In the genomic region with DNA sequence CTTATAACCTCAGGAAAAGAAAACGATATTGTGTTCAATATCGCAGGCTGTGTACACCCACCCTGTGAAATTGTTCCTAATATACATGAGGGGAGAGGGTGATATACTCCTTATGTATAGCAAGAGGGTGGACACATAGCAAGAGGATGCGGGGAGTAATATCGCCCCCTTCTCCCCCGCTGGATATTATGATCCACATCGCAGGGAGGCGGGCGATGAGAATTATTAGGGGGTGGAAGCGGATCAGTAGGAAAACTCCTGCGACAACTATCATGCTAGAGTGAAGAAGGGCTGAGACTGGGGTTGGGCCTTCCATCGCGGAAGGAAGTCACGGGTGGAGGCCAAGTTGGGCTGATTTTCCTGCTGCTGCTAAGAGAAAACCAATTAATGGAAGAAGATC, we compare ENCODE assay signal across 27 cellular contexts.
"Had no signal": no experiment of that assay in that cellular context is flagged by ENCODE, and none has a peak within 500 bp of the region (broad histone marks: within the 10 kb centered on the region; RNA-seq: fewer than 3 reads in every experiment).

No MANE protein-coding gene starts in this region.

- H3K27me3 ChIP-seq: testis, thyroid gland, transverse colon, upper lobe of left lung, upper lobe of right lung, uterus, vagina had no signal

- H3K36me3 ChIP-seq: stomach, suprapubic skin, thoracic aorta, thyroid gland, tibial artery, tibial nerve, transverse colon, upper lobe of left lung, upper lobe of right lung, uterus, vagina had no signal

- H3K9me3 Mint-ChIP-seq: stimulated activated effector memory CD8-positive, alpha-beta T cell treated with anti-CD3 and anti-CD28 coated beads, Interleukin-12 subunit alpha, Interleukin-12 subunit beta, amount 100 ng/mL, for 72 hours; stimulated activated memory B cell treated with anti-CD40 and anti-IgM and Interleukin-4, amounts not matched to agents 10 μg/mL and 1 μg/mL and 100 μg/mL, for 72 hours; stimulated activated naive B cell treated with anti-CD40 and anti-IgM and Interleukin-4, amounts not matched to agents 10 μg/mL and 1 μg/mL and 100 μg/mL, for 72 hours; stimulated activated naive CD8-positive, alpha-beta T cell treated with anti-CD3 and anti-CD28 coated beads, Interleukin-15, amount 100 ng/mL, for 72 hours; stimulated activated naive CD8-positive, alpha-beta T cell treated with anti-CD3 and anti-CD28 coated beads, Interleukin-15, Interleukin-2, amounts not matched to agents 100 ng/mL and 50 ng/mL, for 24 hours; type B pancreatic cell had no signal

- H3K4me3 ChIP-seq: stomach, suprapubic skin, testis, thoracic aorta, thyroid gland, tibial artery, tibial nerve, transverse colon, upper lobe of left lung, upper lobe of right lung, uterus, vagina had no signal

- H3K27me3 Mint-ChIP-seq: stimulated activated memory B cell treated with anti-CD40 and anti-IgM and Interleukin-4, amounts not matched to agents 10 μg/mL and 1 μg/mL and 100 μg/mL, for 72 hours; type B pancreatic cell had no signal

- H3K4me1 ChIP-seq: stomach, suprapubic skin, testis, thyroid gland, tibial artery, tibial nerve, transverse colon, upper lobe of left lung, upper lobe of right lung, uterus, vagina had no signal

- H3K36me3 Mint-ChIP-seq: stimulated activated memory B cell treated with anti-CD40 and anti-IgM and Interleukin-4, amounts not matched to agents 10 μg/mL and 1 μg/mL and 100 μg/mL, for 72 hours; stimulated activated naive B cell treated with anti-CD40 and anti-IgM and Interleukin-4, amounts not matched to agents 10 μg/mL and 1 μg/mL and 100 μg/mL, for 72 hours; type B pancreatic cell had no signal

- DNase-seq: stimulated activated CD4-positive, alpha-beta T cell treated with anti-CD3 and anti-CD28 coated beads, Interleukin-2, amount 100 ng/mL, for 48 hours; stimulated activated CD4-positive, alpha-beta T cell treated with anti-CD3 and anti-CD28 coated beads, Interleukin-4, amount 100 ng/mL, for 1 hour; stimulated activated CD4-positive, alpha-beta T cell treated with anti-CD3 and anti-CD28 coated beads, Interleukin-4, amount 100 ng/mL, for 24 hours; stimulated activated CD4-positive, alpha-beta T cell treated with anti-CD3 and anti-CD28 coated beads, Interleukin-4, amount 100 ng/mL, for 4 hours; stimulated activated CD8-positive, alpha-beta memory T cell treated with anti-CD3 and anti-CD28 coated beads, Interleukin-4, amount 100 ng/mL, for 48 hours; stimulated activated naive B cell treated with anti-CD40 and anti-IgM and Interleukin-4, amounts not matched to agents 10 μg/mL and 1 μg/mL and 100 μg/mL, for 72 hours; stimulated activated naive CD4-positive, alpha-beta T cell treated with Interleukin-2 at 50 U/mL for 16 hours; stimulated activated naive CD8-positive, alpha-beta T cell treated with anti-CD3 and anti-CD28 coated beads, Interleukin-15, amount 100 ng/mL, for 72 hours; stimulated activated naive CD8-positive, alpha-beta T cell treated with anti-CD3 and anti-CD28 coated beads, Interleukin-15, Interleukin-2, amounts not matched to agents 100 U/mL and 50 U/mL, for 24 hours; stomach; substantia nigra; testis; thyroid gland; tibial artery; transverse colon; trophoblast cell; upper lobe of left lung; upper lobe of right lung; uterus had no signal

- H3K4me3 Mint-ChIP-seq: stimulated activated effector memory CD8-positive, alpha-beta T cell treated with anti-CD3 and anti-CD28 coated beads, Interleukin-12 subunit alpha, Interleukin-12 subunit beta, amount 100 ng/mL, for 72 hours; stimulated activated memory B cell treated with anti-CD40 and anti-IgM and Interleukin-4, amounts not matched to agents 10 μg/mL and 1 μg/mL and 100 μg/mL, for 72 hours; stimulated activated naive B cell treated with anti-CD40 and anti-IgM and Interleukin-4, amounts not matched to agents 10 μg/mL and 1 μg/mL and 100 μg/mL, for 72 hours; stimulated activated naive CD8-positive, alpha-beta T cell treated with anti-CD3 and anti-CD28 coated beads, Interleukin-15, amount 100 ng/mL, for 72 hours; stimulated activated naive CD8-positive, alpha-beta T cell treated with anti-CD3 and anti-CD28 coated beads, Interleukin-15, Interleukin-2, amounts not matched to agents 100 ng/mL and 50 ng/mL, for 24 hours; type B pancreatic cell had no signal

- H3K27ac ChIP-seq: stomach, suprapubic skin, testis, thoracic aorta, thyroid gland, tibial artery, tibial nerve, transverse colon, upper lobe of left lung, upper lobe of right lung, uterus, vagina had no signal

- H3K27ac Mint-ChIP-seq: stimulated activated effector memory CD8-positive, alpha-beta T cell treated with anti-CD3 and anti-CD28 coated beads, Interleukin-12 subunit alpha, Interleukin-12 subunit beta, amount 100 ng/mL, for 72 hours; stimulated activated memory B cell treated with anti-CD40 and anti-IgM and Interleukin-4, amounts not matched to agents 10 μg/mL and 1 μg/mL and 100 μg/mL, for 72 hours; stimulated activated naive B cell treated with anti-CD40 and anti-IgM and Interleukin-4, amounts not matched to agents 10 μg/mL and 1 μg/mL and 100 μg/mL, for 72 hours; stimulated activated naive CD8-positive, alpha-beta T cell treated with anti-CD3 and anti-CD28 coated beads, Interleukin-15, amount 100 ng/mL, for 72 hours; stimulated activated naive CD8-positive, alpha-beta T cell treated with anti-CD3 and anti-CD28 coated beads, Interleukin-15, Interleukin-2, amounts not matched to agents 100 ng/mL and 50 ng/mL, for 24 hours; type B pancreatic cell had no signal

- H3K4me1 Mint-ChIP-seq: stimulated activated effector memory CD8-positive, alpha-beta T cell treated with anti-CD3 and anti-CD28 coated beads, Interleukin-12 subunit alpha, Interleukin-12 subunit beta, amount 100 ng/mL, for 72 hours; stimulated activated memory B cell treated with anti-CD40 and anti-IgM and Interleukin-4, amounts not matched to agents 10 μg/mL and 1 μg/mL and 100 μg/mL, for 72 hours; stimulated activated naive B cell treated with anti-CD40 and anti-IgM and Interleukin-4, amounts not matched to agents 10 μg/mL and 1 μg/mL and 100 μg/mL, for 72 hours; stimulated activated naive CD8-positive, alpha-beta T cell treated with anti-CD3 and anti-CD28 coated beads, Interleukin-15, amount 100 ng/mL, for 72 hours had no signal

- H3K9me3 ChIP-seq: stomach, suprapubic skin, testis, thoracic aorta, thyroid gland, tibial artery, tibial nerve, transverse colon, upper lobe of left lung, upper lobe of right lung, uterus, vagina had no signal
